ENCODE assay signal across 18 cellular contexts in the genomic region with DNA sequence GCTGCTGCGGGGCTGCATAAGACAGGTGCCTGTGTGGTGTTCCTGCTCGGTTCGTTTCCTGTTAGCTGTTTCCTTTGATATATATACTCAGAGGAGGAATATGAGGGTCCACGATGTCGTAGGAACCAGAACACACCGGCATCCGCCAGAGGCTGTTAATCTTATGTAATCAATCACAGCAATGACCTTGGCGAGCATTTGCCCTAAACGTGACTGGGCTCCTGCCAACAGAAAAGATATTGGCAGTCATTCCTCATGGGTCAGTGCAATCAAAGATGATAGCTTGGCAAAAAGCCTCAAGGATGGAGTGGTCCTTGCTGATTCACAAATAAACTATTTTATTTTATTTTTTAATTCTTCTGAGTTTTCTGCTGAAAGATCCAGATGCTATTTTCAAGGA.
A peak's percentile ranks its signal among the peaks of the same experiment; 100 is the strongest.
DNase-seq lines count a peak whose midpoint lies in the region; ATAC-seq, FAIRE-seq and TF ChIP-seq lines count a peak whose summit lies in the region.
"Had no signal": no experiment of that assay in that cellular context is flagged by ENCODE, and none has a peak within 500 bp of the region (broad histone marks: within the 10 kb centered on the region; RNA-seq: fewer than 3 reads in every experiment).

No MANE protein-coding gene starts in this region.

- TF ChIP-seq POLR2A in GM12892 (IDR thresholded peaks at IDR 0.05; ENCODE audit: low read depth, low read length), result no peak

- H3K36me3 ChIP-seq in right atrium auricular region, result no peaks in the 10 kb centered on the region

- peak; percentile 15 for DNase-seq in NCI-H1092 treated with DMSO at 0.1 percent for 48 hours (lab: John Stamatoyannopoulos, UW)
- DNase-seq in NCI-H1092 (lab: John Stamatoyannopoulos, UW), result no peak
- DNase-seq in right atrium auricular region (ENCODE audit: low spot score), result peak; percentile 42
- DNase-seq in left ventricle myocardium superior, result no peak
- peak; percentile 30 for DNase-seq in mesenteric fat pad (ENCODE audit: low spot score)
- no peak for DNase-seq in GM12892 (ENCODE audit: insufficient read length)
- no peak for DNase-seq in left lobe of liver (ENCODE audit: low spot score)
- no peak for DNase-seq in stimulated activated naive CD4-positive, alpha-beta T cell (lab: John Stamatoyannopoulos, UW)
- DNase-seq: CD8-positive, alpha-beta T cell; COR-L47; DMS153; DMS79 treated with DMSO at 0.1 percent for 48 hours; GDM1; GOT3; H9 had no signal

- no peak overlapping the region for H3K27ac ChIP-seq in right atrium auricular region
- H3K27ac ChIP-seq: 22Rv1 had no signal

- no peaks in the 10 kb centered on the region for H3K4me1 ChIP-seq in right atrium auricular region

- no peak overlapping the region for H3K4me3 ChIP-seq in right atrium auricular region

- intact Hi-C loops in left ventricle myocardium superior (cut with micrococcal nuclease), result no loop called here

- no peak for TF ChIP-seq CTCF in right atrium auricular region (IDR thresholded peaks at IDR 0.05)

- H3K27me3 ChIP-seq in right atrium auricular region, result no peaks in the 10 kb centered on the region

- no peak for FAIRE-seq in GM12892 (lab: Jason Lieb, UNC)
- FAIRE-seq: D721Med, GM19239 had no signal

- no peaks in the 10 kb centered on the region for H3K9me3 ChIP-seq in right atrium auricular region

- no peak for ATAC-seq in left ventricle myocardium superior
- ATAC-seq in left lobe of liver, result no peak
- ATAC-seq: CD8-positive, alpha-beta T cell had no signal

Comparison
In these comparisons a context has a peak if more than half of its experiments do, and no peak if none do; other contexts are left out.
1. DNase-seq: peak in NCI-H1092 treated with DMSO at 0.1 percent for 48 hours (single experiment), right atrium auricular region (single experiment) and mesenteric fat pad (single experiment); none in NCI-H1092 (single experiment), left ventricle myocardium superior (single experiment), GM12892 (single experiment), left lobe of liver (single experiment) and stimulated activated naive CD4-positive, alpha-beta T cell (0 of 6).